Comparison of ENCODE assay signal across 1 cellular context in genomic region chr16:27191352-27191924, GRCh38.
TF ChIP-seq lines count a peak whose summit lies in the region.

No MANE protein-coding gene starts in this region.

TF ChIP-seq in IMR-90, 13 proteins besides CTCF, POLR2A, EP300 and RAD21:
- peak; percentile 58 for TF ChIP-seq CEBPB (IDR thresholded peaks at IDR 0.05; ENCODE audit: low read depth, low read length)
- TF ChIP-seq MAFK (IDR thresholded peaks at IDR 0.05; ENCODE audit: low read depth, low read length) = no peak
TF ChIP-seq in IMR-90: peak in this region for 1.
